Comparison of ENCODE assay signal across 19 cellular contexts in the genomic region with DNA sequence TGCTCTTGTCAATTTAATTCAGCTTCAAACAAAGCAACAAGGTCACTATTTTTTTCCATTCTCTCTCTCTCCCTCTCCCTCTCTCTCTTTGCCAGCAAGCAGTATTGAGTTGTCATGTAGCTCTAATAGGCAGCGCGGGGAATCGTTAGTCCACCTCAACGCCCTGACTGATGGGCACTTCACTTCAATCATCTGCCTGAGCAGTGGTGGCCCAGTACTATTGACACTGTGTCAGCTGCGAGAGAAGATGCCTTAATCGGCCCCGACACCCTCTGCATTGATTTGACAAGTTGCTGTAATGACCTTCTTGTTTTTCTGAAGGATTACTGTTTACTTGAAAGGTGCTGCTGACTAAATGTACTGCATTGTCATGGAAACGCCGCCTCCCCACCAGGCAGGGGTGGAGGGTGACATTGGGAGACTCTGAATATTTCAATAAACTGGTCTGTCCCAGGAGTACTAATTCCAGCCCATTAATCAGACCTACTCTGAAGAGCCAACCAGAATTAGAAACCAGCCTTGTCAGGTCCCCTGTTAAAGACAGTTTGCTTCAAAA.
"Had no signal": no experiment of that assay in that cellular context is flagged by ENCODE, and none has a peak within 500 bp of the region (broad histone marks: within the 10 kb centered on the region; RNA-seq: fewer than 3 reads in every experiment).

No MANE protein-coding gene starts in this region.

- H3K9me3 ChIP-seq: mucosa of descending colon, pancreas, right lobe of liver, tibial nerve had no signal

- H3K27me3 ChIP-seq: pancreas, right lobe of liver, tibial nerve had no signal

- H3K36me3 ChIP-seq: pancreas, right lobe of liver, tibial nerve had no signal

- H3K4me3 ChIP-seq: mucosa of descending colon, pancreas, right lobe of liver, tibial nerve had no signal

- H3K4me1 ChIP-seq: pancreas, right lobe of liver, tibial nerve had no signal

- DNase-seq: activated CD4-positive, alpha-beta T cell treated with anti-CD3 and anti-CD28 coated beads, Interleukin-2, amount 10 ng/mL, durations not matched to agents 24 days and 14 days; activated CD4-positive, CD25-positive, alpha-beta regulatory T cell; activated CD8-positive, alpha-beta T cell treated with anti-CD3 and anti-CD28 coated beads for 36 hours; activated naive CD4-positive, alpha-beta T cell treated with anti-CD3 and anti-CD28 coated beads for 36 hours; activated T-cell treated with anti-CD3 and anti-CD28 coated beads, Interleukin-2, amount 50 U/mL, for 24 hours; caudate nucleus; head of caudate nucleus; immature natural killer cell; kidney glomerular epithelial cell; mucosa of descending colon; naive thymus-derived CD4-positive, alpha-beta T cell; pancreas; right lobe of liver; small intestine; stimulated activated CD4-positive, alpha-beta T cell treated with anti-CD3 and anti-CD28 coated beads, Interleukin-15, amount 100 ng/mL, for 24 hours; stimulated activated CD4-positive, alpha-beta T cell treated with anti-CD3 and anti-CD28 coated beads, Interleukin-2, amount 100 ng/mL, for 48 hours had no signal

- ATAC-seq: activated CD8-positive, alpha-beta T cell treated with anti-CD3 and anti-CD28 coated beads for 36 hours; mucosa of descending colon; naive thymus-derived CD4-positive, alpha-beta T cell; right lobe of liver had no signal

- H3K27ac ChIP-seq: pancreas, right lobe of liver, tibial nerve had no signal

- FAIRE-seq: colon, frontal cortex, pancreas, small intestine had no signal
